Comparison of ENCODE assay signal across 13 cellular contexts in the genomic region with DNA sequence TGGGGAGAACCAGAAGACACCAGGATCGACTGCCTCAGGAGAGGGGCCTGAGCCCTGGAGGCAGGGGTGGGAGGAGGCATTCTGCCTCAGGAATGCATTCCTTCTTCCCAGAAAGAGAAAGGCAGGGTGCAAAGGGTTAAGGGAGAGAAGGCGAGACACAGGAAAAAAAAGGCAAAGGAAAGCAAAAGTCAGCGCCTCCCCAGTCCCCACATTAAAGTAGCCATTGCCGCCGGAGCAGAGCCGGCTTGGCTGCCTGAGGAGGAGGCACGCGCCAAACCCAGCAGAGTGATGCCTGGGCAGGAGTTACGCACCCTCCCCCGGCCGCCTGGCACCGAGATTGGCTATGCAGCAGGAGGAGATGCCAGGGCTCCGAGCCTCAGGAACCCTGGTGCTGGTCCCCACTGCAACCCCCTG.
DNase-seq lines count a peak whose midpoint lies in the region; ATAC-seq, FAIRE-seq and TF ChIP-seq lines count a peak whose summit lies in the region.
"Had no signal": no experiment of that assay in that cellular context is flagged by ENCODE, and none has a peak within 500 bp of the region (broad histone marks: within the 10 kb centered on the region; RNA-seq: fewer than 3 reads in every experiment).

No MANE protein-coding gene starts in this region.

- H3K4me3 ChIP-seq in HUES64 (ENCODE audit: low read length) (peak overlapping the region; percentile 36), endodermal cell (ENCODE audit: low read length) (no peak overlapping the region), HepG2 (replicated peaks in 1 of 3; ENCODE audit: insufficient read depth in 1 of 3, low read depth in 2 of 3, low read length in 3 of 3) (no peak overlapping the region), vagina (no peak overlapping the region)
- H3K4me3 ChIP-seq: GM12878, SJSA1 had no signal

- POLR2A ChIA-PET in HepG2 (lab: Yijun Ruan, JAX) = no interaction called here

- H4K20me1 ChIP-seq in HepG2 (ENCODE audit: insufficient read depth, low read length) = no peaks in the 10 kb centered on the region; the same call in 1 of the 2 replicates

- H3K9me3 ChIP-seq in HUES64 (ENCODE audit: insufficient read depth, low read depth, low read length) = no peaks in the 10 kb centered on the region
- H3K9me3 ChIP-seq in endodermal cell (ENCODE audit: control insufficient read depth, low read length) = no peaks in the 10 kb centered on the region
- no peaks in the 10 kb centered on the region for H3K9me3 ChIP-seq in HepG2 (ENCODE audit: low read length)
- no peaks in the 10 kb centered on the region for H3K9me3 ChIP-seq in vagina

- peaks cover 22% of the 10 kb centered on the region for H3K4me1 ChIP-seq in HUES64 (ENCODE audit: insufficient read depth, low read length)
- H3K4me1 ChIP-seq in endodermal cell (ENCODE audit: control insufficient read depth, insufficient read depth, low read length) = no peaks in the 10 kb centered on the region
- H3K4me1 ChIP-seq in HepG2 (ENCODE audit: insufficient read depth, low read length) = no peaks in the 10 kb centered on the region
- H3K4me1 ChIP-seq in vagina = peaks cover 14% of the 10 kb centered on the region
- H3K4me1 ChIP-seq: SJSA1 had no signal

- no peak overlapping the region for H2AFZ ChIP-seq in HepG2 (ENCODE audit: low read length)

- no peak for FAIRE-seq in HepG2 (lab: Jason Lieb, UNC)
- FAIRE-seq: GM12878, small intestine had no signal

- no peak overlapping the region for H3K4me3 Mint-ChIP-seq in endodermal cell
- H3K4me3 Mint-ChIP-seq in stimulated activated memory B cell treated with anti-CD40 and anti-IgM and Interleukin-4, amounts not matched to agents 10 μg/mL and 1 μg/mL and 100 μg/mL, for 72 hours = peak overlapping the region; percentile 55

- H3K4me1 Mint-ChIP-seq in endodermal cell = peaks cover 31% of the 10 kb centered on the region
- H3K4me1 Mint-ChIP-seq in stimulated activated memory B cell treated with anti-CD40 and anti-IgM and Interleukin-4, amounts not matched to agents 10 μg/mL and 1 μg/mL and 100 μg/mL, for 72 hours = peaks cover 21% of the 10 kb centered on the region

- H3K9ac ChIP-seq in HUES64 (ENCODE audit: low read depth, low read length) (no peak overlapping the region), endodermal cell (ENCODE audit: extremely low read depth, low read length, poor library complexity, severe bottlenecking) (no peak overlapping the region), HepG2 (ENCODE audit: insufficient read depth, low read depth, low read length) (no peak overlapping the region)

- H3K27me3 ChIP-seq in HUES64 (ENCODE audit: insufficient read depth, low read length) = no peaks in the 10 kb centered on the region
- no peaks in the 10 kb centered on the region for H3K27me3 ChIP-seq in endodermal cell (ENCODE audit: control insufficient read depth, insufficient read depth, low read length, poor library complexity, severe bottlenecking)
- H3K27me3 ChIP-seq in HepG2 (ENCODE audit: control insufficient read depth in 1 of 2, insufficient read depth in 2 of 2, low read length in 2 of 2) = peaks cover 2 to 33% of the 10 kb centered on the region in 2 experiments; a peak in 4 of 5 replicates
- no peaks in the 10 kb centered on the region for H3K27me3 ChIP-seq in vagina
- H3K27me3 ChIP-seq: SJSA1 had no signal

- intact Hi-C loops in HepG2 (cut with micrococcal nuclease; ENCODE audit: unreplicated experiment) = no loop called here
- intact Hi-C loops in vagina (cut with DNase I) = no loop called here

- no peaks in the 10 kb centered on the region for H3K27me3 Mint-ChIP-seq in endodermal cell (ENCODE audit: insufficient read depth)
- peaks cover 24% of the 10 kb centered on the region for H3K27me3 Mint-ChIP-seq in stimulated activated memory B cell treated with anti-CD40 and anti-IgM and Interleukin-4, amounts not matched to agents 10 μg/mL and 1 μg/mL and 100 μg/mL, for 72 hours

- no peak overlapping the region for H3K27ac Mint-ChIP-seq in endodermal cell
- peak overlapping the region; percentile 1 for H3K27ac Mint-ChIP-seq in stimulated activated memory B cell treated with anti-CD40 and anti-IgM and Interleukin-4, amounts not matched to agents 10 μg/mL and 1 μg/mL and 100 μg/mL, for 72 hours

- DNase-seq in endodermal cell (peak; percentile 76), HepG2 (ENCODE audit: low spot score) (no peak), SHP77 (lab: John Stamatoyannopoulos, UW) (no peak), activated T-cell treated with anti-CD3 and anti-CD28 coated beads for 4 hours (no peak), vagina (ENCODE audit: extremely low spot score in 2 of 2) (no peak), GOT3 (lab: John Stamatoyannopoulos, UW) (no peak)
- DNase-seq: central memory CD4-positive, alpha-beta T cell; NCI-H524 treated with DMSO at 0.1 percent for 48 hours; small intestine had no signal

- no peaks in the 10 kb centered on the region for H3K36me3 Mint-ChIP-seq in endodermal cell (ENCODE audit: low read depth)
- no peaks in the 10 kb centered on the region for H3K36me3 Mint-ChIP-seq in stimulated activated memory B cell treated with anti-CD40 and anti-IgM and Interleukin-4, amounts not matched to agents 10 μg/mL and 1 μg/mL and 100 μg/mL, for 72 hours

- no peak for TF ChIP-seq CTCF in endodermal cell (conservative IDR thresholded peaks at IDR 0.05)
- TF ChIP-seq CTCF in HepG2 (CRISPR knock-in tag; IDR thresholded peaks at IDR 0.05) = no peak
- no peak for TF ChIP-seq CTCF in vagina (IDR thresholded peaks at IDR 0.05)

- no peak for TF ChIP-seq RAD21 in HepG2 (CRISPR knock-in tag; IDR thresholded peaks at IDR 0.05)

- ATAC-seq in HepG2 = no peak
- no peak for ATAC-seq in stimulated activated memory B cell treated with anti-CD40 and anti-IgM and Interleukin-4, amounts not matched to agents 10 μg/mL and 1 μg/mL and 100 μg/mL, for 72 hours

- no peak for TF ChIP-seq EP300 in HepG2 (IDR thresholded peaks at IDR 0.05; ENCODE audit: low read depth in 2 of 2, low read length in 2 of 2)
- TF ChIP-seq EP300 in HepG2 (CRISPR knock-in tag; IDR thresholded peaks at IDR 0.05; ENCODE audit: borderline replicate concordance) = no peak

- H3K27ac ChIP-seq in HUES64 (ENCODE audit: low read depth, low read length) = peak overlapping the region; percentile 38
- H3K27ac ChIP-seq in endodermal cell (ENCODE audit: low read depth, low read length) = peak overlapping the region; percentile 69
- H3K27ac ChIP-seq in HepG2 (ENCODE audit: extremely low read length, insufficient read depth, low read length) = no peak overlapping the region
- no peak overlapping the region for H3K27ac ChIP-seq in vagina
- H3K27ac ChIP-seq: SJSA1 had no signal

- H3K36me3 ChIP-seq in HUES64 (ENCODE audit: insufficient read depth, low read length) = no peaks in the 10 kb centered on the region
- no peaks in the 10 kb centered on the region for H3K36me3 ChIP-seq in endodermal cell (ENCODE audit: control insufficient read depth, insufficient read depth, low read length)
- H3K36me3 ChIP-seq in HepG2 (replicated peaks in 1 of 2; ENCODE audit: control insufficient read depth in 1 of 2, insufficient read depth in 2 of 2, low read length in 2 of 2) = no peaks in the 10 kb centered on the region
- H3K36me3 ChIP-seq in vagina = no peaks in the 10 kb centered on the region
- H3K36me3 ChIP-seq: SJSA1 had no signal

- CTCF ChIA-PET in HepG2 (lab: Yijun Ruan, JAX; ENCODE audit: low intra/inter-chr PET ratio, low total read pairs) = no interaction called here

- no peaks in the 10 kb centered on the region for H3K9me3 Mint-ChIP-seq in endodermal cell
- H3K9me3 Mint-ChIP-seq in stimulated activated memory B cell treated with anti-CD40 and anti-IgM and Interleukin-4, amounts not matched to agents 10 μg/mL and 1 μg/mL and 100 μg/mL, for 72 hours = peaks cover 8% of the 10 kb centered on the region

- 0 out of 2 replicates have a peak overlapping the region, but pooled peaks have one; percentile 34 for H3K4me2 ChIP-seq in HepG2 (ENCODE audit: low read depth, low read length)

- no peaks in the 10 kb centered on the region for H3K79me2 ChIP-seq in HepG2 (ENCODE audit: insufficient read depth, low read length)

- BruUV-seq in HepG2 (replicated peaks; lab: Mats Ljungman, UMichigan) = no TSS peak

- in situ Hi-C loops in HepG2 (cut with HindIII; ENCODE audit: extremely low pct_ligation_motif_present, low pct_unique_long_range_greater_than_20kb) = no loop called here

- 10% methylated on average over 13 of the region's 13 CpGs for WGBS in HUES64
- 45% methylated on average over 13 of the region's 13 CpGs; no CpG with 5 or more reads in 1 of the 2 experiments for WGBS in endodermal cell (ENCODE audit: insufficient coverage in 1 of 2, insufficient read length in 1 of 2), 2 experiments
- WGBS in HepG2 (ENCODE audit: low lambda C conversion rate) = 38% methylated on average over 10 of the region's 13 CpGs

- TF ChIP-seq POLR2A in HepG2 (IDR thresholded peaks at IDR 0.05; ENCODE audit: insufficient read depth in 1 of 2, low read depth in 2 of 2, low read length in 2 of 2) = no peak
- TF ChIP-seq POLR2A in vagina (IDR thresholded peaks at IDR 0.05) = no peak

TF ChIP-seq in HepG2, 621 proteins besides CTCF, POLR2A, EP300 and RAD21:
- TF ChIP-seq CBX2 (IDR thresholded peaks at IDR 0.05; ENCODE audit: low read depth, low read length) (no peak), CBX2 (CRISPR knock-in tag; IDR thresholded peaks at IDR 0.05; ENCODE audit: low read depth) (no peak)
- TF ChIP-seq, protein P1, sequence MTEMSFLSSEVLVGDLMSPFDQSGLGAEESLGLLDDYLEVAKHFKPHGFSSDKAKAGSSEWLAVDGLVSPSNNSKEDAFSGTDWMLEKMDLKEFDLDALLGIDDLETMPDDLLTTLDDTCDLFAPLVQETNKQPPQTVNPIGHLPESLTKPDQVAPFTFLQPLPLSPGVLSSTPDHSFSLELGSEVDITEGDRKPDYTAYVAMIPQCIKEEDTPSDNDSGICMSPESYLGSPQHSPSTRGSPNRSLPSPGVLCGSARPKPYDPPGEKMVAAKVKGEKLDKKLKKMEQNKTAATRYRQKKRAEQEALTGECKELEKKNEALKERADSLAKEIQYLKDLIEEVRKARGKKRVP (CRISPR knock-in tag; IDR thresholded peaks at IDR 0.05) = no peak
TF ChIP-seq in HepG2: peak in this region for 0.

Comparison
In these comparisons a context has a peak if more than half of its experiments do, and no peak if none do; other contexts are left out.
1. H3K27ac ChIP-seq: peak in HUES64 (single experiment) and endodermal cell (single experiment); none in HepG2 (single experiment) and vagina (single experiment).